26 cellular contexts compared by ENCODE assay signal in genomic region chr12:49026101-49026500, GRCh38. TPM values are rescaled to one million over a fixed set of nuclear protein-coding genes. Genes with fewer than 3 reads are reported as not detected.
"Had no signal": no experiment of that assay in that cellular context is flagged by ENCODE, and none has a peak within 500 bp of the region (broad histone marks: within the 10 kb centered on the region; RNA-seq: fewer than 3 reads in every experiment).

No MANE protein-coding gene starts in this region.

- H3K27me3 ChIP-seq: brain microvascular endothelial cell, left lung, right atrium auricular region, suprapubic skin, upper lobe of left lung had no signal

- H3K9me3 ChIP-seq: left lung, prostate gland, right atrium auricular region, suprapubic skin, upper lobe of left lung had no signal

- H3K9me3 Mint-ChIP-seq: activated CD4-positive, alpha-beta T cell treated with anti-CD3 and anti-CD28 coated beads, Interleukin-2, amount 10 ng/mL, durations not matched to agents 7 days and 5 days; stimulated activated naive CD8-positive, alpha-beta T cell treated with anti-CD3 and anti-CD28 coated beads, Interleukin-15, amount 100 ng/mL, for 72 hours had no signal

- H3K27me3 Mint-ChIP-seq: activated CD4-positive, alpha-beta T cell treated with anti-CD3 and anti-CD28 coated beads, Interleukin-2, amount 10 ng/mL, durations not matched to agents 7 days and 5 days; stimulated activated naive CD8-positive, alpha-beta T cell treated with anti-CD3 and anti-CD28 coated beads, Interleukin-15, amount 100 ng/mL, for 72 hours had no signal

- H3K27ac Mint-ChIP-seq: stimulated activated naive CD8-positive, alpha-beta T cell treated with anti-CD3 and anti-CD28 coated beads, Interleukin-15, amount 100 ng/mL, for 72 hours had no signal

- ATAC-seq: left lung; stimulated activated naive CD8-positive, alpha-beta T cell treated with anti-CD3 and anti-CD28 coated beads, Interleukin-15, amount 100 ng/mL, for 72 hours had no signal

- H3K4me1 Mint-ChIP-seq: stimulated activated naive CD8-positive, alpha-beta T cell treated with anti-CD3 and anti-CD28 coated beads, Interleukin-15, amount 100 ng/mL, for 72 hours had no signal

- H3K4me3 Mint-ChIP-seq: activated CD4-positive, alpha-beta T cell treated with anti-CD3 and anti-CD28 coated beads, Interleukin-2, amount 10 ng/mL, durations not matched to agents 7 days and 5 days; stimulated activated naive CD8-positive, alpha-beta T cell treated with anti-CD3 and anti-CD28 coated beads, Interleukin-15, amount 100 ng/mL, for 72 hours had no signal

- DNase-seq: activated CD4-positive, alpha-beta T cell treated with anti-CD3 and anti-CD28 coated beads, Interleukin-2, amount 10 ng/mL, durations not matched to agents 7 days and 5 days; activated effector memory CD4-positive, alpha-beta T cell treated with anti-CD3 and anti-CD28 coated beads, Interleukin-2, amount 50 U/mL, for 16 hours; activated naive CD4-positive, alpha-beta T cell treated with anti-CD3 and anti-CD28 coated beads, Interleukin-2, amount 50 U/mL, for 16 hours; brain microvascular endothelial cell; central memory CD4-positive, alpha-beta T cell; head of caudate nucleus; left lung; mammary epithelial cell; midbrain; stimulated activated CD4-positive, alpha-beta T cell treated with anti-CD3 and anti-CD28 coated beads, Interleukin-2, amount 100 ng/mL, for 24 hours; stimulated activated naive CD8-positive, alpha-beta T cell treated with anti-CD3 and anti-CD28 coated beads, Interleukin-15, amount 100 ng/mL, for 72 hours; T-helper 1 cell; T1000 had no signal

- H3K4me3 ChIP-seq: coronary artery, left lung, prostate gland, right atrium auricular region, suprapubic skin, upper lobe of left lung had no signal

- H3K4me1 ChIP-seq: left lung, prostate gland, right atrium auricular region, suprapubic skin, upper lobe of left lung had no signal

- H3K27ac ChIP-seq: brain microvascular endothelial cell, coronary artery, left lung, prostate gland, right atrium auricular region, suprapubic skin, upper lobe of left lung had no signal

- FAIRE-seq: endometrium, frontal cortex had no signal

RNA-seq across cellular contexts. Expression of gene WNT1, which starts 48.0 kb away (rescaled TPM):
- total RNA-seq: activated CD8-positive, alpha-beta memory T cell treated with anti-CD3 and anti-CD28 coated beads for 36 hours; aorta; frontal cortex; kidney epithelial cell; left lung; mammary epithelial cell; myocyte; prostate gland; right atrium auricular region; skeletal muscle tissue; suprapubic skin had no signal
- polyA plus RNA-seq: aorta, mammary epithelial cell, neural cell had no signal
